Comparison of ENCODE assay signal across 9 cellular contexts in genomic region chr9:35638755-35639154, GRCh38. TPM values are rescaled to one million over a fixed set of nuclear protein-coding genes. Genes with fewer than 3 reads are reported as not detected.
DNase-seq lines count a peak whose midpoint lies in the region; ATAC-seq and TF ChIP-seq lines count a peak whose summit lies in the region.
"Not testable (repeated sequence)": the region's sequence is repeated elsewhere in the genome, so short reads cannot be mapped to it uniquely, and the experiment has no call there.
"Had no signal": no experiment of that assay in that cellular context is flagged by ENCODE, and none has a peak within 500 bp of the region (broad histone marks: within the 10 kb centered on the region; RNA-seq: fewer than 3 reads in every experiment).

No MANE protein-coding gene starts in this region.

- not testable (repeated sequence) for ATAC-seq in activated T-helper 17 cell treated with anti-CD3 and anti-CD28 coated beads, Interleukin-2, amount 50 U/mL, for 72 hours (replicated peaks)

- not testable (repeated sequence) for H3K27ac ChIP-seq in CD8-positive, alpha-beta memory T cell (ENCODE audit: low read depth, low read length)
- peak overlapping the region; percentile 35 to 95 (median 74) for H3K27ac ChIP-seq in spleen
- H3K27ac ChIP-seq in thymus (ENCODE audit: low read depth), result peak overlapping the region; percentile 18

- peaks cover 56 to 74% (median 65%) of the 10 kb centered on the region in 3 donors for H3K4me1 Mint-ChIP-seq in CD8-positive, alpha-beta memory T cell
- H3K4me1 Mint-ChIP-seq in T-helper 1 cell treated with Interleukin-12 subunit alpha and Interleukin-12 subunit beta and Interleukin-4 antibody, amounts not matched to agents 30 μg/mL and 1 μg/mL, for 36 hours (ENCODE audit: low read depth), result peaks cover 43% of the 10 kb centered on the region
- peaks cover 39% of the 10 kb centered on the region for H3K4me1 Mint-ChIP-seq in activated CD4-positive, alpha-beta memory T cell treated with anti-CD3 and anti-CD28 coated beads, Interleukin-2, amount 10 ng/mL, durations not matched to agents 7 days and 5 days
- peaks cover 20% of the 10 kb centered on the region for H3K4me1 Mint-ChIP-seq in activated T-helper 17 cell treated with anti-CD3 and anti-CD28 coated beads, Interleukin-2, amount 50 U/mL, for 72 hours
- peaks cover 58% of the 10 kb centered on the region for H3K4me1 Mint-ChIP-seq in activated naive CD8-positive, alpha-beta T cell (ENCODE audit: low read depth)

- H3K27me3 Mint-ChIP-seq in CD8-positive, alpha-beta memory T cell; T-helper 1 cell treated with Interleukin-12 subunit alpha and Interleukin-12 subunit beta and Interleukin-4 antibody, amounts not matched to agents 30 μg/mL and 1 μg/mL, for 36 hours (ENCODE audit: low read depth); activated CD4-positive, alpha-beta memory T cell treated with anti-CD3 and anti-CD28 coated beads, Interleukin-2, amount 10 ng/mL, durations not matched to agents 7 days and 5 days; activated T-helper 17 cell treated with anti-CD3 and anti-CD28 coated beads, Interleukin-2, amount 50 U/mL, for 72 hours; activated naive CD8-positive, alpha-beta T cell: not testable (repeated sequence)

- not testable (repeated sequence) for H3K27me3 ChIP-seq in CD8-positive, alpha-beta memory T cell (ENCODE audit: insufficient read depth, low read length, poor library complexity, severe bottlenecking); spleen (replicated peaks in 1 of 7); thymus (ENCODE audit: control insufficient read depth, insufficient read depth)

- H3K9me3 Mint-ChIP-seq in CD8-positive, alpha-beta memory T cell; activated CD4-positive, alpha-beta memory T cell treated with anti-CD3 and anti-CD28 coated beads, Interleukin-2, amount 10 ng/mL, durations not matched to agents 7 days and 5 days; activated T-helper 17 cell treated with anti-CD3 and anti-CD28 coated beads, Interleukin-2, amount 50 U/mL, for 72 hours; activated naive CD8-positive, alpha-beta T cell (ENCODE audit: low read depth): not testable (repeated sequence)
- H3K9me3 Mint-ChIP-seq in T-helper 1 cell treated with Interleukin-12 subunit alpha and Interleukin-12 subunit beta and Interleukin-4 antibody, amounts not matched to agents 30 μg/mL and 1 μg/mL, for 36 hours, result peaks cover 14% of the 10 kb centered on the region

- peak overlapping the region; percentile 55 to 88 (median 62) for H3K4me3 Mint-ChIP-seq in CD8-positive, alpha-beta memory T cell
- peak overlapping the region; percentile 30 for H3K4me3 Mint-ChIP-seq in T-helper 1 cell treated with Interleukin-12 subunit alpha and Interleukin-12 subunit beta and Interleukin-4 antibody, amounts not matched to agents 30 μg/mL and 1 μg/mL, for 36 hours
- not testable (repeated sequence) for H3K4me3 Mint-ChIP-seq in activated CD4-positive, alpha-beta memory T cell treated with anti-CD3 and anti-CD28 coated beads, Interleukin-2, amount 10 ng/mL, durations not matched to agents 7 days and 5 days
- peak overlapping the region; percentile 64 for H3K4me3 Mint-ChIP-seq in activated T-helper 17 cell treated with anti-CD3 and anti-CD28 coated beads, Interleukin-2, amount 50 U/mL, for 72 hours
- peak overlapping the region; percentile 59 for H3K4me3 Mint-ChIP-seq in activated naive CD8-positive, alpha-beta T cell

- POLR2A ChIA-PET in CD8-positive, alpha-beta memory T cell (lab: Charles Lee), result interaction anchor here (0.7 to 2.0 kb wide), 5 partner anchors 10 to 104 kb away, joined by 3 to 8 read pairs (median 3); partner anchors contain the start of genes CCDC107 and RMRP
- POLR2A ChIA-PET in activated CD4-positive, alpha-beta memory T cell treated with anti-CD3 and anti-CD28 coated beads, Interleukin-2, amount 10 ng/mL, durations not matched to agents 7 days and 5 days (lab: Charles Lee), result interaction anchor here (0.7 to 2.4 kb wide), 8 partner anchors 9 to 35 kb away, joined by 3 to 8 read pairs (median 6); partner anchors contain the start of genes CCDC107 and RMRP

- not testable (repeated sequence) for H3K36me3 ChIP-seq in CD8-positive, alpha-beta memory T cell (ENCODE audit: insufficient read depth, low read length); spleen; thymus (ENCODE audit: control insufficient read depth, insufficient read depth)

- H3K27ac Mint-ChIP-seq in CD8-positive, alpha-beta memory T cell, result peak overlapping the region; percentile 79 to 99 (median 94)
- peak overlapping the region; percentile 80 for H3K27ac Mint-ChIP-seq in T-helper 1 cell treated with Interleukin-12 subunit alpha and Interleukin-12 subunit beta and Interleukin-4 antibody, amounts not matched to agents 30 μg/mL and 1 μg/mL, for 36 hours
- H3K27ac Mint-ChIP-seq in activated CD4-positive, alpha-beta memory T cell treated with anti-CD3 and anti-CD28 coated beads, Interleukin-2, amount 10 ng/mL, durations not matched to agents 7 days and 5 days, result peak overlapping the region; percentile 83
- not testable (repeated sequence) for H3K27ac Mint-ChIP-seq in activated T-helper 17 cell treated with anti-CD3 and anti-CD28 coated beads, Interleukin-2, amount 50 U/mL, for 72 hours
- H3K27ac Mint-ChIP-seq in activated naive CD8-positive, alpha-beta T cell, result peak overlapping the region; percentile 88

- H3K36me3 Mint-ChIP-seq in CD8-positive, alpha-beta memory T cell, result peaks cover 4 to 15% (median 11%) of the 10 kb centered on the region in 3 donors
- peaks cover 26% of the 10 kb centered on the region for H3K36me3 Mint-ChIP-seq in T-helper 1 cell treated with Interleukin-12 subunit alpha and Interleukin-12 subunit beta and Interleukin-4 antibody, amounts not matched to agents 30 μg/mL and 1 μg/mL, for 36 hours (ENCODE audit: low read depth)
- H3K36me3 Mint-ChIP-seq in activated CD4-positive, alpha-beta memory T cell treated with anti-CD3 and anti-CD28 coated beads, Interleukin-2, amount 10 ng/mL, durations not matched to agents 7 days and 5 days (ENCODE audit: low read depth), result peaks cover 47% of the 10 kb centered on the region
- H3K36me3 Mint-ChIP-seq in activated T-helper 17 cell treated with anti-CD3 and anti-CD28 coated beads, Interleukin-2, amount 50 U/mL, for 72 hours (ENCODE audit: low read depth), result peaks cover 10% of the 10 kb centered on the region
- not testable (repeated sequence) for H3K36me3 Mint-ChIP-seq in activated naive CD8-positive, alpha-beta T cell

- peaks cover 33% of the 10 kb centered on the region for H3K4me1 ChIP-seq in CD8-positive, alpha-beta memory T cell (ENCODE audit: insufficient read depth, low read length)
- peaks cover 28 to 95% (median 73%) of the 10 kb centered on the region in 6 donors for H3K4me1 ChIP-seq in spleen
- H3K4me1 ChIP-seq in thymus (ENCODE audit: control insufficient read depth, insufficient read depth, low read length), result not testable (repeated sequence)

- DNase-seq in CD8-positive, alpha-beta memory T cell, result peak in 2 of 5 donors; percentile 48 to 58
- DNase-seq in activated CD4-positive, alpha-beta memory T cell treated with anti-CD3 and anti-CD28 coated beads, Interleukin-2, amount 10 ng/mL, durations not matched to agents 7 days and 5 days; spleen: not testable (repeated sequence)
- peak; percentile 16 for DNase-seq in mesenteric fat pad (ENCODE audit: low spot score)

- not testable (repeated sequence) for TF ChIP-seq POLR2A in spleen (IDR thresholded peaks at IDR 0.05)

- not testable (repeated sequence) for TF ChIP-seq CTCF in spleen (IDR thresholded peaks at IDR 0.05 in 8 of 11, conservative IDR thresholded peaks at IDR 0.05 in 3 of 11)

- intact Hi-C loops in spleen (cut with DNase I; ENCODE audit: low total_unique reads), result not testable (repeated sequence)

- CTCF ChIA-PET in CD8-positive, alpha-beta memory T cell (lab: Charles Lee), result interaction anchor here (0.8 to 14.3 kb wide), 4 partner anchors 8 to 25 kb away, joined by 3 to 200 read pairs (median 6); partner anchors contain the start of genes CCDC107, CD72 and RMRP
- CTCF ChIA-PET in activated CD4-positive, alpha-beta memory T cell treated with anti-CD3 and anti-CD28 coated beads, Interleukin-2, amount 10 ng/mL, durations not matched to agents 7 days and 5 days (lab: Charles Lee), result interaction anchor here (0.8 to 2.8 kb wide), 2 partner anchors 19 to 28 kb away, joined by 3 to 13 read pairs; no protein-coding TSS in a partner anchor

- not testable (repeated sequence) for H3K9me3 ChIP-seq in CD8-positive, alpha-beta memory T cell (ENCODE audit: low read length); spleen; thymus (ENCODE audit: control insufficient read depth)

- WGBS in spleen, 5 donors, result 13 to 40% (median 31%) methylated on average over 6 to 8 of the region's 8 CpGs
- 35% methylated on average over 7 of the region's 8 CpGs for WGBS in thymus

- H3K4me3 ChIP-seq in CD8-positive, alpha-beta memory T cell (ENCODE audit: low read length); spleen; thymus (ENCODE audit: low read length): not testable (repeated sequence)

RNA-seq across cellular contexts. Expression of gene SIT1, which starts 12.0 kb away (rescaled TPM):
- 10 to 100 TPM; 43.1 TPM for total RNA-seq in CD8-positive, alpha-beta memory T cell
- polyA plus RNA-seq in CD8-positive, alpha-beta memory T cell, result 196 TPM
- 100 to 1,000 TPM; 210 to 214 TPM for total RNA-seq in activated CD4-positive, alpha-beta memory T cell treated with anti-CD3 and anti-CD28 coated beads, Interleukin-2, amount 10 ng/mL, durations not matched to agents 7 days and 5 days
- total RNA-seq in activated T-helper 17 cell treated with anti-CD3 and anti-CD28 coated beads, Interleukin-2, amount 50 U/mL, for 72 hours, result 100 to 1,000 TPM in 1 of 2 donors, 10 to 100 TPM in 1; 97.0 to 135 TPM
- total RNA-seq in mesenteric fat pad, result 1.3 TPM
- total RNA-seq in spleen, result 10 to 100 TPM; 24.2 to 44.9 (median 27.5) TPM
- 10 to 100 TPM; 71.7 to 82.7 (median 82.7) TPM for polyA plus RNA-seq in spleen
- polyA plus RNA-seq in thymus, result 42.2 TPM
- total RNA-seq: K562 had no signal
- polyA plus RNA-seq: K562 had no signal

RNA-seq across cellular contexts. Expression of gene RMRP, which starts 19.1 kb away (rescaled TPM):
- over 10,000 TPM in 1 of 2 experiments, 1,000 to 10,000 TPM in 1; 7,718 to 11,549 TPM for total RNA-seq in CD8-positive, alpha-beta memory T cell
- polyA plus RNA-seq in CD8-positive, alpha-beta memory T cell, result not detected
- over 10,000 TPM in 1 of 2 experiments, 1,000 to 10,000 TPM in 1; 9,885 to 10,678 TPM for total RNA-seq in activated CD4-positive, alpha-beta memory T cell treated with anti-CD3 and anti-CD28 coated beads, Interleukin-2, amount 10 ng/mL, durations not matched to agents 7 days and 5 days
- total RNA-seq in activated T-helper 17 cell treated with anti-CD3 and anti-CD28 coated beads, Interleukin-2, amount 50 U/mL, for 72 hours, result over 10,000 TPM in 1 of 2 donors, 1,000 to 10,000 TPM in 1; 5,785 to 10,768 TPM
- total RNA-seq in mesenteric fat pad (19,106 TPM), spleen (over 10,000 TPM in 5 of 7 donors, 1,000 to 10,000 TPM in 2; 5,541 to 28,996 (median 23,209) TPM)
- polyA plus RNA-seq in spleen (100 to 1,000 TPM in 1 of 3 donors, 10 to 100 TPM in 1, not detected in 1; 42.1 to 285 TPM), thymus (13.0 TPM)

RNA-seq across cellular contexts. Expression of gene CCDC107, which starts 19.3 kb away (rescaled TPM):
- total RNA-seq in CD8-positive, alpha-beta memory T cell, result 10 to 100 TPM; 18.5 to 20.0 TPM
- polyA plus RNA-seq in CD8-positive, alpha-beta memory T cell, result 105 TPM
- 10 to 100 TPM; 36.6 to 37.7 TPM for total RNA-seq in activated CD4-positive, alpha-beta memory T cell treated with anti-CD3 and anti-CD28 coated beads, Interleukin-2, amount 10 ng/mL, durations not matched to agents 7 days and 5 days
- 10 to 100 TPM; 17.5 to 19.8 TPM for total RNA-seq in activated T-helper 17 cell treated with anti-CD3 and anti-CD28 coated beads, Interleukin-2, amount 50 U/mL, for 72 hours
- total RNA-seq in mesenteric fat pad (103 TPM), spleen (10 to 100 TPM; 14.4 to 24.2 (median 20.8) TPM)
- polyA plus RNA-seq in spleen (10 to 100 TPM; 35.3 to 46.9 (median 37.0) TPM), thymus (43.2 TPM)

RNA-seq across cellular contexts. Expression of gene CD72, which starts 20.5 kb away (rescaled TPM):
- 1 to 10 TPM; 6.4 to 6.5 TPM for total RNA-seq in CD8-positive, alpha-beta memory T cell
- polyA plus RNA-seq in CD8-positive, alpha-beta memory T cell, result 5.1 TPM
- total RNA-seq in activated CD4-positive, alpha-beta memory T cell treated with anti-CD3 and anti-CD28 coated beads, Interleukin-2, amount 10 ng/mL, durations not matched to agents 7 days and 5 days, result 10 to 100 TPM; 11.8 to 11.9 TPM
- 10 to 100 TPM in 1 of 2 donors, 1 to 10 TPM in 1; 7.5 to 43.2 TPM for total RNA-seq in activated T-helper 17 cell treated with anti-CD3 and anti-CD28 coated beads, Interleukin-2, amount 50 U/mL, for 72 hours
- 7.0 TPM for total RNA-seq in mesenteric fat pad
- total RNA-seq in spleen, result 100 to 1,000 TPM in 5 of 7 donors, 10 to 100 TPM in 2; 74.4 to 160 (median 127) TPM
- 100 to 1,000 TPM in 2 of 3 donors, 10 to 100 TPM in 1; 97.4 to 159 (median 115) TPM for polyA plus RNA-seq in spleen
- polyA plus RNA-seq in thymus, result 23.6 TPM

RNA-seq across cellular contexts. Expression of gene ARHGEF39, which starts 26.2 kb away (rescaled TPM):
- 10 to 100 TPM in 1 of 2 experiments, 1 to 10 TPM in 1; 7.7 to 10.7 TPM for total RNA-seq in CD8-positive, alpha-beta memory T cell
- 1.2 TPM for polyA plus RNA-seq in CD8-positive, alpha-beta memory T cell
- 10 to 100 TPM; 19.1 to 19.9 TPM for total RNA-seq in activated CD4-positive, alpha-beta memory T cell treated with anti-CD3 and anti-CD28 coated beads, Interleukin-2, amount 10 ng/mL, durations not matched to agents 7 days and 5 days
- 10 to 100 TPM in 1 of 2 donors, 1 to 10 TPM in 1; 9.4 to 16.1 TPM for total RNA-seq in activated T-helper 17 cell treated with anti-CD3 and anti-CD28 coated beads, Interleukin-2, amount 50 U/mL, for 72 hours
- total RNA-seq in mesenteric fat pad (0.58 TPM), spleen (1 to 10 TPM in 6 of 7 donors, under 1 TPM in 1; 0.95 to 2.8 (median 1.4) TPM)
- polyA plus RNA-seq in spleen (1 to 10 TPM in 2 of 3 donors, under 1 TPM in 1; 0.89 to 2.9 (median 1.1) TPM), thymus (1.5 TPM)

Comparison
In these comparisons a context has a peak if more than half of its experiments do, and no peak if none do; other contexts are left out.
1. RNA of gene SIT1, which starts 12.0 kb away (total RNA-seq): 210 to 214 TPM in activated CD4-positive, alpha-beta memory T cell treated with anti-CD3 and anti-CD28 coated beads, Interleukin-2, amount 10 ng/mL, durations not matched to agents 7 days and 5 days, 97.0 to 135 TPM in activated T-helper 17 cell treated with anti-CD3 and anti-CD28 coated beads, Interleukin-2, amount 50 U/mL, for 72 hours, 43.1 TPM in CD8-positive, alpha-beta memory T cell and 24.2 to 44.9 TPM in spleen; 1.3 TPM in mesenteric fat pad (single experiment); every median in the first group is over 10 times any median in the second.